ENCODE assay signal across 17 cellular contexts in the genomic region with DNA sequence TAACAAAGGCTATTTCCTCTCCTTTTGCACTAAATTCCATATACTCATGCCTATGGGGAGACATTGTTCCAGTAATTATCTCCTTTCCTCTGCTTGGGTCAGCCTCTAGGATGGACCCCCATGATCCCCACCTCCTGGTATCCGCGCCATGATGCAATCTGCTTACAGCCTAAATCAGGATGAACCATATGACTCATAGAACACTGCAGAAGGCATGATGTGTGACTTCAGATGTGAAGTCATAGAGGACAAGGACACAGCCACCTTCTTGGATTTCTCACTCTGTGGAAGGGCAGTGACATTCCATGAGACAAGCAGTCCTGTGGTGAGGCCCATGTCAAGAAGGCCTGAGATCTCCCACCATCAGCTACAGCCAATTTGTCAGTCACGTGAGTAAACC. TPM values are rescaled to one million over a fixed set of nuclear protein-coding genes. Genes with fewer than 3 reads are reported as not detected.
"Had no signal": no experiment of that assay in that cellular context is flagged by ENCODE, and none has a peak within 500 bp of the region (broad histone marks: within the 10 kb centered on the region; RNA-seq: fewer than 3 reads in every experiment).

No MANE protein-coding gene starts in this region.

- H3K36me3 ChIP-seq: cardiac muscle cell, spleen, thyroid gland had no signal

- DNase-seq: activated CD4-positive, alpha-beta T cell treated with anti-CD3 and anti-CD28 coated beads, Interleukin-2, amount 10 ng/mL, durations not matched to agents 7 days and 5 days; activated CD8-positive, alpha-beta T cell treated with anti-CD3 and anti-CD28 coated beads, Interleukin-2, amount 10 ng/mL, durations not matched to agents 7 days and 5 days; activated naive CD4-positive, alpha-beta T cell treated with Interleukin-2 at 50 U/mL for 16 hours; activated T-cell treated with anti-CD3 and anti-CD28 coated beads, Interleukin-2, amount 50 U/mL, for 24 hours; erythroblast; nephron progenitor cell; nucleus accumbens; spleen; stimulated activated naive B cell treated with anti-CD40 and anti-IgM and Interleukin-4, amounts not matched to agents 10 μg/mL and 1 μg/mL and 100 μg/mL, for 72 hours; T1000; thyroid gland had no signal

- H3K27ac Mint-ChIP-seq: activated CD4-positive, alpha-beta T cell treated with anti-CD3 and anti-CD28 coated beads, Interleukin-2, amount 10 ng/mL, durations not matched to agents 7 days and 5 days; activated CD8-positive, alpha-beta T cell treated with anti-CD3 and anti-CD28 coated beads, Interleukin-2, amount 10 ng/mL, durations not matched to agents 7 days and 5 days; activated T-cell treated with anti-CD3 and anti-CD28 coated beads, Interleukin-2, amount 50 U/mL, for 24 hours; activated T-helper 2 cell treated with anti-CD3 and anti-CD28 coated beads, Interferon-gamma antibody, Interleukin-2, Interleukin-4, amounts not matched to agents 10 μg/mL and 5 μg/mL and 100 μg/mL, durations not matched to agents 14 hours and 24 hours and 36 hours; nephron progenitor cell; stimulated activated naive B cell treated with anti-CD40 and anti-IgM and Interleukin-4, amounts not matched to agents 10 μg/mL and 1 μg/mL and 100 μg/mL, for 72 hours had no signal

- H3K27ac ChIP-seq: cardiac muscle cell, thyroid gland had no signal

- ATAC-seq: activated CD4-positive, CD25-positive, alpha-beta regulatory T cell treated with anti-CD3 and anti-CD28 coated beads, Interleukin-2, amount 50 U/mL, for 24 hours; activated CD8-positive, alpha-beta T cell treated with anti-CD3 and anti-CD28 coated beads, Interleukin-2, amount 10 ng/mL, durations not matched to agents 7 days and 5 days; stimulated activated naive B cell treated with anti-CD40 and anti-IgM and Interleukin-4, amounts not matched to agents 10 μg/mL and 1 μg/mL and 100 μg/mL, for 72 hours had no signal

- H3K4me1 Mint-ChIP-seq: activated CD4-positive, alpha-beta T cell treated with anti-CD3 and anti-CD28 coated beads, Interleukin-2, amount 10 ng/mL, durations not matched to agents 7 days and 5 days; nephron progenitor cell; stimulated activated naive B cell treated with anti-CD40 and anti-IgM and Interleukin-4, amounts not matched to agents 10 μg/mL and 1 μg/mL and 100 μg/mL, for 72 hours had no signal

- H3K4me1 ChIP-seq: spleen, thyroid gland had no signal

- H3K9me3 ChIP-seq: spleen, thyroid gland had no signal

- H3K27me3 ChIP-seq: cardiac muscle cell, spleen, thyroid gland had no signal

- H3K4me3 ChIP-seq: cardiac muscle cell, spleen, thyroid gland had no signal

- H3K4me3 Mint-ChIP-seq: activated CD4-positive, alpha-beta T cell treated with anti-CD3 and anti-CD28 coated beads, Interleukin-2, amount 10 ng/mL, durations not matched to agents 7 days and 5 days; activated CD8-positive, alpha-beta T cell treated with anti-CD3 and anti-CD28 coated beads, Interleukin-2, amount 10 ng/mL, durations not matched to agents 7 days and 5 days; activated T-cell treated with anti-CD3 and anti-CD28 coated beads, Interleukin-2, amount 50 U/mL, for 24 hours; nephron progenitor cell; stimulated activated naive B cell treated with anti-CD40 and anti-IgM and Interleukin-4, amounts not matched to agents 10 μg/mL and 1 μg/mL and 100 μg/mL, for 72 hours had no signal

- H3K36me3 Mint-ChIP-seq: stimulated activated naive B cell treated with anti-CD40 and anti-IgM and Interleukin-4, amounts not matched to agents 10 μg/mL and 1 μg/mL and 100 μg/mL, for 72 hours had no signal

- H3K9me3 Mint-ChIP-seq: activated CD4-positive, alpha-beta T cell treated with anti-CD3 and anti-CD28 coated beads, Interleukin-2, amount 10 ng/mL, durations not matched to agents 7 days and 5 days; activated T-cell treated with anti-CD3 and anti-CD28 coated beads, Interleukin-2, amount 50 U/mL, for 24 hours; activated T-helper 2 cell treated with anti-CD3 and anti-CD28 coated beads, Interferon-gamma antibody, Interleukin-2, Interleukin-4, amounts not matched to agents 10 μg/mL and 5 μg/mL and 100 μg/mL, durations not matched to agents 14 hours and 24 hours and 36 hours had no signal

- H3K27me3 Mint-ChIP-seq: activated T-cell treated with anti-CD3 and anti-CD28 coated beads, Interleukin-2, amount 50 U/mL, for 24 hours; stimulated activated naive B cell treated with anti-CD40 and anti-IgM and Interleukin-4, amounts not matched to agents 10 μg/mL and 1 μg/mL and 100 μg/mL, for 72 hours had no signal

- FAIRE-seq: frontal cortex, keratinocyte had no signal

RNA-seq across cellular contexts. Expression of gene TMEM144, which starts 9.0 kb away (rescaled TPM):
- total RNA-seq: activated CD4-positive, alpha-beta T cell treated with anti-CD3 and anti-CD28 coated beads, Interleukin-2, amount 10 ng/mL, durations not matched to agents 7 days and 5 days; activated CD8-positive, alpha-beta T cell treated with anti-CD3 and anti-CD28 coated beads, Interleukin-2, amount 10 ng/mL, durations not matched to agents 7 days and 5 days had no signal

RNA-seq across cellular contexts. Expression of gene GASK1B, which starts 28.5 kb away (rescaled TPM):
- total RNA-seq: activated CD4-positive, alpha-beta T cell treated with anti-CD3 and anti-CD28 coated beads, Interleukin-2, amount 10 ng/mL, durations not matched to agents 7 days and 5 days; activated CD8-positive, alpha-beta T cell treated with anti-CD3 and anti-CD28 coated beads, Interleukin-2, amount 10 ng/mL, durations not matched to agents 7 days and 5 days; activated T-helper 2 cell treated with anti-CD3 and anti-CD28 coated beads, Interferon-gamma antibody, Interleukin-2, Interleukin-4, amounts not matched to agents 10 μg/mL and 5 μg/mL and 100 μg/mL, durations not matched to agents 14 hours and 24 hours and 36 hours; T-helper 1 cell treated with Interleukin-12 subunit alpha and Interleukin-12 subunit beta and Interleukin-4 antibody, amounts not matched to agents 30 ng/mL and 1 ng/mL, for 36 hours had no signal
